ENCODE assay signal across 2 cellular contexts in the genomic region with DNA sequence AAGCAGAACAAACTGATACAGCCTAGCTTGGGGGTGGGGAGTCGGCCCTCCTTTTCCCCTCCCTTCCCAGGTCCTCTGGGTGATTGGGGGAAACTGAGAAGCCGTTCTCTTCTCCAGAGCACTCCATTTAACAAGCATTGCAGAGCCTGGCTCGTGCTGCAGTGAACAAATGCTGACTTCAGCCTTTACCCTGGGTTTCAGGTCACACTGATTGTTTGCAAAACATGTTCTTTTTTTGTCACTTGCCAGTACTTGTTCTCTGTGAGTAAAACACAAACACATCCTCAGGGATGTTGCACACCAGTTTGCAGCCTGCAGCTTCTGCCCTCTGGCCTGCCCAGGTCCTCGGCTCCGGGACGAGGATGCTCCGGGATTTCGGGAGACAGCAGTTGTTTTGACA.
A peak's percentile ranks its signal among the peaks of the same experiment; 100 is the strongest.
TF ChIP-seq lines count a peak whose summit lies in the region.

No MANE protein-coding gene starts in this region.

TF ChIP-seq in A549, 52 proteins besides CTCF, POLR2A, EP300 and RAD21 (continued from another document):
- TF ChIP-seq, protein P1, sequence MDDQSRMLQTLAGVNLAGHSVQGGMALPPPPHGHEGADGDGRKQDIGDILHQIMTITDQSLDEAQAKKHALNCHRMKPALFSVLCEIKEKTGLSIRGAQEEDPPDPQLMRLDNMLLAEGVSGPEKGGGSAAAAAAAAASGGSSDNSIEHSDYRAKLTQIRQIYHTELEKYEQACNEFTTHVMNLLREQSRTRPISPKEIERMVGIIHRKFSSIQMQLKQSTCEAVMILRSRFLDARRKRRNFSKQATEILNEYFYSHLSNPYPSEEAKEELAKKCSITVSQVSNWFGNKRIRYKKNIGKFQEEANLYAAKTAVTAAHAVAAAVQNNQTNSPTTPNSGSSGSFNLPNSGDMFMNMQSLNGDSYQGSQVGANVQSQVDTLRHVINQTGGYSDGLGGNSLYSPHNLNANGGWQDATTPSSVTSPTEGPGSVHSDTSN (IDR thresholded peaks at IDR 0.05): 0 out of 2 replicates have a peak, but pooled peaks have one; percentile 45
- TF ChIP-seq EHF (CRISPR knock-in tag; IDR thresholded peaks at IDR 0.05) (peak; percentile 78; the same call in 1 of the 2 replicates), TFCP2L1 (CRISPR knock-in tag; IDR thresholded peaks at IDR 0.05) (no peak), CEBPB (IDR thresholded peaks at IDR 0.05) (no peak), SMC3 (IDR thresholded peaks at IDR 0.05) (no peak), ZNF302 (CRISPR knock-in tag; IDR thresholded peaks at IDR 0.05) (no peak), JUN (IDR thresholded peaks at IDR 0.05) (no peak; a peak in 3 of 5 replicates), HOXA7 (CRISPR knock-in tag; IDR thresholded peaks at IDR 0.05) (peak; percentile 6; the same call in 1 of the 2 replicates), KDM5A (IDR thresholded peaks at IDR 0.05) (no peak), ESRRA (IDR thresholded peaks at IDR 0.05; ENCODE audit: borderline replicate concordance, low read length) (no peak), PHF8 (IDR thresholded peaks at IDR 0.05; ENCODE audit: borderline replicate concordance, low read depth) (no peak), FOSB (CRISPR knock-in tag; IDR thresholded peaks at IDR 0.05) (peak; percentile 77; the same call in 1 of the 2 replicates), ZC3H11A (IDR thresholded peaks at IDR 0.05) (no peak), SREBF2 (IDR thresholded peaks at IDR 0.05) (no peak), BHLHE40 (IDR thresholded peaks at IDR 0.05; ENCODE audit: low read depth, low read length) (no peak), HOXB5 (CRISPR knock-in tag; IDR thresholded peaks at IDR 0.05) (peak; percentile 83; the same call in 1 of the 2 replicates), ZSCAN20 (CRISPR knock-in tag; IDR thresholded peaks at IDR 0.05) (no peak)
- TF ChIP-seq, protein P2, sequence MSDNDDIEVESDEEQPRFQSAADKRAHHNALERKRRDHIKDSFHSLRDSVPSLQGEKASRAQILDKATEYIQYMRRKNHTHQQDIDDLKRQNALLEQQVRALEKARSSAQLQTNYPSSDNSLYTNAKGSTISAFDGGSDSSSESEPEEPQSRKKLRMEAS (IDR thresholded peaks at IDR 0.05): peak; percentile 42
- TF ChIP-seq, protein P3, sequence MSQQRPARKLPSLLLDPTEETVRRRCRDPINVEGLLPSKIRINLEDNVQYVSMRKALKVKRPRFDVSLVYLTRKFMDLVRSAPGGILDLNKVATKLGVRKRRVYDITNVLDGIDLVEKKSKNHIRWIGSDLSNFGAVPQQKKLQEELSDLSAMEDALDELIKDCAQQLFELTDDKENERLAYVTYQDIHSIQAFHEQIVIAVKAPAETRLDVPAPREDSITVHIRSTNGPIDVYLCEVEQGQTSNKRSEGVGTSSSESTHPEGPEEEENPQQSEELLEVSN (IDR thresholded peaks at IDR 0.05; ENCODE audit: borderline replicate concordance, low read depth): 0 out of 2 replicates have a peak, but pooled peaks have one; percentile 30
- TF ChIP-seq, protein P4, sequence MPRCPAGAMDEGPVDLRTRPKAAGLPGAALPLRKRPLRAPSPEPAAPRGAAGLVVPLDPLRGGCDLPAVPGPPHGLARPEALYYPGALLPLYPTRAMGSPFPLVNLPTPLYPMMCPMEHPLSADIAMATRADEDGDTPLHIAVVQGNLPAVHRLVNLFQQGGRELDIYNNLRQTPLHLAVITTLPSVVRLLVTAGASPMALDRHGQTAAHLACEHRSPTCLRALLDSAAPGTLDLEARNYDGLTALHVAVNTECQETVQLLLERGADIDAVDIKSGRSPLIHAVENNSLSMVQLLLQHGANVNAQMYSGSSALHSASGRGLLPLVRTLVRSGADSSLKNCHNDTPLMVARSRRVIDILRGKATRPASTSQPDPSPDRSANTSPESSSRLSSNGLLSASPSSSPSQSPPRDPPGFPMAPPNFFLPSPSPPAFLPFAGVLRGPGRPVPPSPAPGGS (IDR thresholded peaks at IDR 0.05): 0 out of 3 replicates have a peak, but pooled peaks have one; percentile 20
- TF ChIP-seq, protein P5, sequence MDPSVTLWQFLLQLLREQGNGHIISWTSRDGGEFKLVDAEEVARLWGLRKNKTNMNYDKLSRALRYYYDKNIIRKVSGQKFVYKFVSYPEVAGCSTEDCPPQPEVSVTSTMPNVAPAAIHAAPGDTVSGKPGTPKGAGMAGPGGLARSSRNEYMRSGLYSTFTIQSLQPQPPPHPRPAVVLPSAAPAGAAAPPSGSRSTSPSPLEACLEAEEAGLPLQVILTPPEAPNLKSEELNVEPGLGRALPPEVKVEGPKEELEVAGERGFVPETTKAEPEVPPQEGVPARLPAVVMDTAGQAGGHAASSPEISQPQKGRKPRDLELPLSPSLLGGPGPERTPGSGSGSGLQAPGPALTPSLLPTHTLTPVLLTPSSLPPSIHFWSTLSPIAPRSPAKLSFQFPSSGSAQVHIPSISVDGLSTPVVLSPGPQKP (IDR thresholded peaks at IDR 0.05; ENCODE audit: low read depth, low read length): no peak
- TF ChIP-seq, protein P6, sequence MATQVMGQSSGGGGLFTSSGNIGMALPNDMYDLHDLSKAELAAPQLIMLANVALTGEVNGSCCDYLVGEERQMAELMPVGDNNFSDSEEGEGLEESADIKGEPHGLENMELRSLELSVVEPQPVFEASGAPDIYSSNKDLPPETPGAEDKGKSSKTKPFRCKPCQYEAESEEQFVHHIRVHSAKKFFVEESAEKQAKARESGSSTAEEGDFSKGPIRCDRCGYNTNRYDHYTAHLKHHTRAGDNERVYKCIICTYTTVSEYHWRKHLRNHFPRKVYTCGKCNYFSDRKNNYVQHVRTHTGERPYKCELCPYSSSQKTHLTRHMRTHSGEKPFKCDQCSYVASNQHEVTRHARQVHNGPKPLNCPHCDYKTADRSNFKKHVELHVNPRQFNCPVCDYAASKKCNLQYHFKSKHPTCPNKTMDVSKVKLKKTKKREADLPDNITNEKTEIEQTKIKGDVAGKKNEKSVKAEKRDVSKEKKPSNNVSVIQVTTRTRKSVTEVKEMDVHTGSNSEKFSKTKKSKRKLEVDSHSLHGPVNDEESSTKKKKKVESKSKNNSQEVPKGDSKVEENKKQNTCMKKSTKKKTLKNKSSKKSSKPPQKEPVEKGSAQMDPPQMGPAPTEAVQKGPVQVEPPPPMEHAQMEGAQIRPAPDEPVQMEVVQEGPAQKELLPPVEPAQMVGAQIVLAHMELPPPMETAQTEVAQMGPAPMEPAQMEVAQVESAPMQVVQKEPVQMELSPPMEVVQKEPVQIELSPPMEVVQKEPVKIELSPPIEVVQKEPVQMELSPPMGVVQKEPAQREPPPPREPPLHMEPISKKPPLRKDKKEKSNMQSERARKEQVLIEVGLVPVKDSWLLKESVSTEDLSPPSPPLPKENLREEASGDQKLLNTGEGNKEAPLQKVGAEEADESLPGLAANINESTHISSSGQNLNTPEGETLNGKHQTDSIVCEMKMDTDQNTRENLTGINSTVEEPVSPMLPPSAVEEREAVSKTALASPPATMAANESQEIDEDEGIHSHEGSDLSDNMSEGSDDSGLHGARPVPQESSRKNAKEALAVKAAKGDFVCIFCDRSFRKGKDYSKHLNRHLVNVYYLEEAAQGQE (IDR thresholded peaks at IDR 0.05): no peak
- TF ChIP-seq, protein P7, sequence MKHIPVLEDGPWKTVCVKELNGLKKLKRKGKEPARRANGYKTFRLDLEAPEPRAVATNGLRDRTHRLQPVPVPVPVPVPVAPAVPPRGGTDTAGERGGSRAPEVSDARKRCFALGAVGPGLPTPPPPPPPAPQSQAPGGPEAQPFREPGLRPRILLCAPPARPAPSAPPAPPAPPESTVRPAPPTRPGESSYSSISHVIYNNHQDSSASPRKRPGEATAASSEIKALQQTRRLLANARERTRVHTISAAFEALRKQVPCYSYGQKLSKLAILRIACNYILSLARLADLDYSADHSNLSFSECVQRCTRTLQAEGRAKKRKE (CRISPR knock-in tag; IDR thresholded peaks at IDR 0.05; ENCODE audit: low read depth): peak; percentile 85; the same call in 1 of the 2 replicates

TF ChIP-seq in IMR-90, 13 proteins besides CTCF, POLR2A, EP300 and RAD21 (continued from another document):
- TF ChIP-seq, protein P5 (IDR thresholded peaks at IDR 0.05; ENCODE audit: borderline replicate concordance, low read depth, low read length): no peak
- TF ChIP-seq FOS (IDR thresholded peaks at IDR 0.05; ENCODE audit: low read depth, low read length): no peak
- TF ChIP-seq RCOR1 (IDR thresholded peaks at IDR 0.05; ENCODE audit: insufficient replicate concordance, low read length): no peak
- no peak for TF ChIP-seq CHD1 (IDR thresholded peaks at IDR 0.05; ENCODE audit: low read depth, low read length)
- no peak for TF ChIP-seq NFE2L2 (IDR thresholded peaks at IDR 0.05; ENCODE audit: low read depth, low read length)
- no peak for TF ChIP-seq CEBPB (IDR thresholded peaks at IDR 0.05; ENCODE audit: low read depth, low read length)
- TF ChIP-seq MXI1 (IDR thresholded peaks at IDR 0.05; ENCODE audit: borderline replicate concordance, low read depth, low read length): no peak
- TF ChIP-seq, protein P8, sequence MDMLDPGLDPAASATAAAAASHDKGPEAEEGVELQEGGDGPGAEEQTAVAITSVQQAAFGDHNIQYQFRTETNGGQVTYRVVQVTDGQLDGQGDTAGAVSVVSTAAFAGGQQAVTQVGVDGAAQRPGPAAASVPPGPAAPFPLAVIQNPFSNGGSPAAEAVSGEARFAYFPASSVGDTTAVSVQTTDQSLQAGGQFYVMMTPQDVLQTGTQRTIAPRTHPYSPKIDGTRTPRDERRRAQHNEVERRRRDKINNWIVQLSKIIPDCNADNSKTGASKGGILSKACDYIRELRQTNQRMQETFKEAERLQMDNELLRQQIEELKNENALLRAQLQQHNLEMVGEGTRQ (IDR thresholded peaks at IDR 0.05; ENCODE audit: low read depth, low read length): no peak
